21 cellular contexts compared by ENCODE assay signal in the genomic region with DNA sequence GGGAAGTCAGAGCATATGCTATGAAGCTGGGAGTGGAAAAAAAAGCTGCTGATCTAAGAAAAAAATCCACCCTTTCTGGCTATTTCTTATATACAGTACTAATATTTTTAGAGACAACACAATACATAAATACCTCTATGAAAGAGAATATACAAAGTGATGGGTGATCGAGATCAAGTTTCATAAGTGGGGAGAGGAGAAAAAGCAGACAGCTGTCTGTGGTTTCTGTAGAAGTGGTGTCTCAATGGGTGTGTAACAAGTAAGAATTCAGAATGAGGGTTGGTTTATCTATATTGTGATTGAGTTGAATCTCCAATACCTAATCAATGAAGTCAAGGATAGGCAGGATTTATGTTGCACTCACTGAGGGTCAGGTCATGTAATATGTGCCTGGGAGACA.
DNase-seq lines count a peak whose midpoint lies in the region; ATAC-seq, FAIRE-seq and TF ChIP-seq lines count a peak whose summit lies in the region.
"Had no signal": no experiment of that assay in that cellular context is flagged by ENCODE, and none has a peak within 500 bp of the region (broad histone marks: within the 10 kb centered on the region; RNA-seq: fewer than 3 reads in every experiment).

No MANE protein-coding gene starts in this region.

- no peaks in the 10 kb centered on the region for H3K9me2 ChIP-seq in OCI-LY7 (ENCODE audit: insufficient read depth, low read length)

- SMC1A ChIA-PET in GM12878 (lab: Charles Lee; ENCODE audit: uncharacterized antibody, unreplicated experiment) = no interaction called here

- H3K9ac ChIP-seq in GM12878 (ENCODE audit: control insufficient read depth, insufficient read depth, low read length) = no peak overlapping the region
- H3K9ac ChIP-seq: KMS-11 had no signal

- H3K79me2 ChIP-seq in GM12878 (ENCODE audit: control insufficient read depth, insufficient read depth, low read length) (no peaks in the 10 kb centered on the region), OCI-LY7 (ENCODE audit: insufficient read depth, low read depth, low read length) (no peaks in the 10 kb centered on the region)

- RAD21 ChIA-PET in GM12878 (lab: Charles Lee; ENCODE audit: unreplicated experiment) = no interaction called here

- in situ Hi-C loops in GM12878 (cut with MboI) = no loop called here

- no peak for TF ChIP-seq RAD21 in GM12878 (IDR thresholded peaks at IDR 0.05; ENCODE audit: insufficient read depth, low read depth, low read length)

- H3K36me3 Mint-ChIP-seq in progenitor cell of endocrine pancreas (ENCODE audit: insufficient read depth) = no peaks in the 10 kb centered on the region

- no TSS peak for BruUV-seq in GM12878 (replicated peaks; lab: Mats Ljungman, UMichigan)
- BruUV-seq in OCI-LY7 (replicated peaks; lab: Mats Ljungman, UMichigan) = no TSS peak

- TF ChIP-seq EP300 in GM12878 (IDR thresholded peaks at IDR 0.05; ENCODE audit: borderline replicate concordance in 1 of 2, control insufficient read depth in 1 of 2, low read depth in 2 of 2, low read length in 2 of 2) = no peak

- H3K4me2 ChIP-seq in GM12878 (ENCODE audit: control insufficient read depth, insufficient read depth) (no peak overlapping the region), OCI-LY7 (ENCODE audit: low read length) (no peak overlapping the region)
- H3K4me2 ChIP-seq: KMS-11 had no signal

- FAIRE-seq in GM12878 (lab: Jason Lieb, UNC) = no peak
- FAIRE-seq: GM19239, H54 had no signal

- H3K27me3 Mint-ChIP-seq in progenitor cell of endocrine pancreas = no peaks in the 10 kb centered on the region

- TF ChIP-seq POLR2A in GM12878 (IDR thresholded peaks at IDR 0.05; ENCODE audit: low read depth, low read length) (no peak), adrenal gland (IDR thresholded peaks at IDR 0.05) (no peak)

- no peaks in the 10 kb centered on the region for H3K9me3 ChIP-seq in GM12878 (replicated peaks; ENCODE audit: control insufficient read depth, insufficient read depth, low read length)
- H3K9me3 ChIP-seq in adrenal gland (replicated peaks in 1 of 3) = no peaks in the 10 kb centered on the region
- H3K9me3 ChIP-seq in OCI-LY7 (ENCODE audit: low read length) = no peaks in the 10 kb centered on the region
- H3K9me3 ChIP-seq: BE2C, SJCRH30 had no signal

- ATAC-seq in GM18519 (IDR thresholded peaks at IDR 0.05; ENCODE audit: low FRiP score, unreplicated experiment) = peak; percentile 51
- ATAC-seq in GM18909 (IDR thresholded peaks at IDR 0.05; ENCODE audit: poor library complexity, unreplicated experiment) = peak; percentile 52
- ATAC-seq in HG02852 (IDR thresholded peaks at IDR 0.05; ENCODE audit: unreplicated experiment) = peak; percentile 63
- peak; percentile 40; the same call in 2 of the 3 replicates for ATAC-seq in GM12878

- H3K4me1 ChIP-seq in GM12878 (ENCODE audit: control insufficient read depth, insufficient read depth, low read length) (no peaks in the 10 kb centered on the region), adrenal gland (replicated peaks in 1 of 2) (no peaks in the 10 kb centered on the region), OCI-LY7 (ENCODE audit: insufficient read depth, low read length, poor library complexity, severe bottlenecking) (no peaks in the 10 kb centered on the region)
- H3K4me1 ChIP-seq: BE2C, SJCRH30 had no signal

- no peak for TF ChIP-seq CTCF in GM12878 (IDR thresholded peaks at IDR 0.05 in 2 of 3, conservative IDR thresholded peaks at IDR 0.05 in 1 of 3; ENCODE audit: control insufficient read depth in 2 of 3, extremely low read depth in 1 of 3, insufficient read depth in 1 of 3, low read depth in 3 of 3, low read length in 3 of 3)
- no peak for TF ChIP-seq CTCF in adrenal gland (IDR thresholded peaks at IDR 0.05)
- no peak for TF ChIP-seq CTCF in progenitor cell of endocrine pancreas (IDR thresholded peaks at IDR 0.05; ENCODE audit: unreplicated experiment)
- TF ChIP-seq CTCF in OCI-LY7 (conservative IDR thresholded peaks at IDR 0.05; ENCODE audit: low read length) = no peak

- POLR2A ChIA-PET in GM12878 (lab: Charles Lee) = no interaction called here
- POLR2A ChIA-PET in OCI-LY7 (lab: Charles Lee) = no interaction called here

- H3K9me3 Mint-ChIP-seq in progenitor cell of endocrine pancreas (ENCODE audit: low read depth) = no peaks in the 10 kb centered on the region

- no peak overlapping the region for H3K4me3 Mint-ChIP-seq in progenitor cell of endocrine pancreas (ENCODE audit: low read depth)

- intact Hi-C loops in GM12878 (cut with micrococcal nuclease; ENCODE audit: unreplicated experiment) = no loop called here
- intact Hi-C loops in adrenal gland (cut with DNase I) = no loop called here
- intact Hi-C loops in OCI-LY7 (cut with micrococcal nuclease; ENCODE audit: unreplicated experiment) = no loop called here

- H4K20me1 ChIP-seq in GM12878 (ENCODE audit: control insufficient read depth, insufficient read depth) (no peaks in the 10 kb centered on the region), OCI-LY7 (ENCODE audit: insufficient read depth, low read length) (no peaks in the 10 kb centered on the region)

- H3K4me3 ChIP-seq in GM12878 (no peak overlapping the region), adrenal gland (no peak overlapping the region), OCI-LY7 (ENCODE audit: low read depth, low read length, poor library complexity, severe bottlenecking) (no peak overlapping the region)
- H3K4me3 ChIP-seq: SJCRH30 had no signal

- no peak overlapping the region for H3K27ac ChIP-seq in GM12878 (ENCODE audit: control insufficient read depth, insufficient read depth)
- no peak overlapping the region for H3K27ac ChIP-seq in adrenal gland
- H3K27ac ChIP-seq in OCI-LY7 (ENCODE audit: low read depth, low read length, poor library complexity, severe bottlenecking) = no peak overlapping the region
- H3K27ac ChIP-seq: KMS-11, SJCRH30 had no signal

- H2AFZ ChIP-seq in GM12878 (ENCODE audit: control insufficient read depth, low read depth, low read length) (no peak overlapping the region), OCI-LY7 (ENCODE audit: low read length) (no peak overlapping the region)

- H3K36me3 ChIP-seq in GM12878 (ENCODE audit: control insufficient read depth in 2 of 2, insufficient read depth in 2 of 2, low read length in 1 of 2) (no peaks in the 10 kb centered on the region), adrenal gland (replicated peaks in 1 of 2) (no peaks in the 10 kb centered on the region), OCI-LY7 (ENCODE audit: insufficient read depth, low read length) (no peaks in the 10 kb centered on the region)
- H3K36me3 ChIP-seq: BE2C, SJCRH30 had no signal

- WGBS in GM12878 (ENCODE audit: insufficient coverage, insufficient replicate concordance, low lambda C conversion rate, missing lambda C conversion rate) = 0% methylated on average over 1 of the region's 1 CpG
- WGBS in adrenal gland, 4 donors = 94 to 100% (median 95%) methylated on average over 1 of the region's 1 CpG

- no peak overlapping the region for H3K27ac Mint-ChIP-seq in progenitor cell of endocrine pancreas

- no peaks in the 10 kb centered on the region for H3K4me1 Mint-ChIP-seq in progenitor cell of endocrine pancreas (ENCODE audit: low read depth)

- H3K27me3 ChIP-seq in GM12878 (replicated peaks in 1 of 2; ENCODE audit: control insufficient read depth in 2 of 2, insufficient read depth in 2 of 2, low read length in 1 of 2) = no peaks in the 10 kb centered on the region
- H3K27me3 ChIP-seq in adrenal gland = no peaks in the 10 kb centered on the region
- H3K27me3 ChIP-seq: BE2C, SJCRH30 had no signal

- CTCF ChIA-PET in GM12878 (lab: Yijun Ruan, JAX) (interaction anchor here (0.6 kb wide), 1 partner anchor 343 kb away, joined by 3 read pairs; no protein-coding TSS in a partner anchor), OCI-LY7 (lab: Charles Lee; ENCODE audit: unreplicated experiment) (no interaction called here)

- no peak for DNase-seq in GM12878 (ENCODE audit: low read depth, low spot score)
- DNase-seq in adrenal gland = no peak
- DNase-seq in progenitor cell of endocrine pancreas (ENCODE audit: low spot score, unreplicated experiment) = no peak
- DNase-seq in OCI-LY7 (ENCODE audit: low spot score) = no peak
- DNase-seq: BE2C, EL, GF-D8, IMR-90, MV-4-11, NCI-H1105 treated with DMSO at 0.1 percent for 48 hours, NCI-H1694, NCI-H2081, NCI-H226, NCI-H774 had no signal

TF ChIP-seq in GM12878, 131 proteins besides CTCF, POLR2A, EP300 and RAD21 (continues in another document):
- TF ChIP-seq ZSCAN29 (IDR thresholded peaks at IDR 0.05) = no peak
- TF ChIP-seq, protein P1, sequence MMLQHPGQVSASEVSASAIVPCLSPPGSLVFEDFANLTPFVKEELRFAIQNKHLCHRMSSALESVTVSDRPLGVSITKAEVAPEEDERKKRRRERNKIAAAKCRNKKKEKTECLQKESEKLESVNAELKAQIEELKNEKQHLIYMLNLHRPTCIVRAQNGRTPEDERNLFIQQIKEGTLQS (IDR thresholded peaks at IDR 0.05; ENCODE audit: borderline replicate concordance, extremely low read depth, low read depth, low read length) = no peak
- no peak for TF ChIP-seq ATF2 (IDR thresholded peaks at IDR 0.05; ENCODE audit: low read length)
- no peak for TF ChIP-seq TARDBP (IDR thresholded peaks at IDR 0.05; ENCODE audit: borderline replicate concordance)
- TF ChIP-seq GABPA (IDR thresholded peaks at IDR 0.05; ENCODE audit: low read depth) = no peak
- no peak for TF ChIP-seq NRF1 (conservative IDR thresholded peaks at IDR 0.05; ENCODE audit: low read depth, low read length)
- TF ChIP-seq BACH1 (IDR thresholded peaks at IDR 0.05; ENCODE audit: borderline replicate concordance) = no peak
- TF ChIP-seq CBX3 (IDR thresholded peaks at IDR 0.05; ENCODE audit: borderline replicate concordance, low read depth) = no peak
- TF ChIP-seq SMC3 (IDR thresholded peaks at IDR 0.05; ENCODE audit: borderline replicate concordance, low read length) = no peak
